11 cellular contexts compared by ENCODE assay signal in the genomic region with DNA sequence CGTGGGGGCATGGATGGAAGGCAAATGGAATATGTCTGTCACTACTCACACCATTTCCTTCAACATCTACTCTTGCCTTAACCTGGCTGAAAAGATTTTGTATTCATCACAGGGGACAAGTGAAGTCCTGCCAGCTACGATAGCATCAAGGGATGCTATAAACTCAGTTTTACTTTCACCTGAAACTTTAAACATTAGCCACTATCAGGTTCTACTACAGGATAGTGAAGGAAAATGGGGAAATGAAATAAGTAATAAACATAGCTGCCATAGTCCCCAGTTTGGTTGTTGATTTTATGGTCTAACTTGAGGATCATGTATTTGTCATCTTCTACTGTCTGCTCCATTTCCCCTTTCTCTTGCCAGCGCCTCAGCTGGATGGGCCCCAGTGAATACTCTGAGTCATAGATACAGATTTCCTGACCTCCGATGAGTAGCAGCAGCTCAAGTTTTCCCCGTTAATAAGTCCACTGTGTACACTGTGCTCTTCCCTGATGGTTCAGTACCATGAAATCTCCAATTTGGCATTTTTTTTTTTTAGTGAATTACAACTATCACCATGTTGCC.
DNase-seq lines count a peak whose midpoint lies in the region; ATAC-seq and TF ChIP-seq lines count a peak whose summit lies in the region.
"Had no signal": no experiment of that assay in that cellular context is flagged by ENCODE, and none has a peak within 500 bp of the region (broad histone marks: within the 10 kb centered on the region; RNA-seq: fewer than 3 reads in every experiment).

No MANE protein-coding gene starts in this region.

- 60 to 80% (median 69%) methylated on average over 5 of the region's 5 CpGs for WGBS in stomach, 5 donors

- H3K9me3 Mint-ChIP-seq in naive thymus-derived CD4-positive, alpha-beta T cell, result no peaks in the 10 kb centered on the region

- intact Hi-C loops in naive thymus-derived CD4-positive, alpha-beta T cell (cut with micrococcal nuclease), result no loop called here
- intact Hi-C loops in head of caudate nucleus (cut with DNase I) (no loop called here), stomach (cut with DNase I; ENCODE audit: low total_unique reads) (loop anchor here (10.0 kb wide), 1 partner anchor 210 kb away; no protein-coding TSS in a partner anchor)

- TF ChIP-seq POLR2A in stomach (IDR thresholded peaks at IDR 0.05), result no peak

- no peak overlapping the region for H3K4me3 Mint-ChIP-seq in naive thymus-derived CD4-positive, alpha-beta T cell

- CTCF ChIA-PET in naive thymus-derived CD4-positive, alpha-beta T cell (lab: Charles Lee), result no interaction called here

- H3K4me3 ChIP-seq in epithelial cell of esophagus (ENCODE audit: low read length) (no peak overlapping the region), stomach (no peak overlapping the region)
- no peak overlapping the region for H3K4me3 ChIP-seq in naive thymus-derived CD4-positive, alpha-beta T cell (ENCODE audit: low read length)
- H3K4me3 ChIP-seq: ascending aorta, thoracic aorta had no signal

- H3K27me3 ChIP-seq in naive thymus-derived CD4-positive, alpha-beta T cell (ENCODE audit: control insufficient read depth in 2 of 2, insufficient read depth in 2 of 2, low read length in 2 of 2), result no peaks in the 10 kb centered on the region
- H3K27me3 ChIP-seq in stomach, result no peaks in the 10 kb centered on the region
- H3K27me3 ChIP-seq: ascending aorta had no signal

- TF ChIP-seq CTCF in epithelial cell of esophagus (IDR thresholded peaks at IDR 0.05; ENCODE audit: insufficient read depth, low read depth, low read length, missing control alignments), result no peak
- TF ChIP-seq CTCF in stomach (IDR thresholded peaks at IDR 0.05), result no peak

- H3K4me1 ChIP-seq in naive thymus-derived CD4-positive, alpha-beta T cell (ENCODE audit: control insufficient read depth in 2 of 2, insufficient read depth in 2 of 2, low read length in 2 of 2), result no peaks in the 10 kb centered on the region
- H3K4me1 ChIP-seq in stomach, result no peaks in the 10 kb centered on the region
- H3K4me1 ChIP-seq: ascending aorta had no signal

- no peaks in the 10 kb centered on the region for H3K36me3 Mint-ChIP-seq in naive thymus-derived CD4-positive, alpha-beta T cell

- DNase-seq in Daoy (ENCODE audit: low read depth), result peak; percentile 85
- DNase-seq in NCI-H226, result peak; percentile 78
- DNase-seq in epithelial cell of esophagus (ENCODE audit: low read depth), result peak; percentile 76
- no peak for DNase-seq in naive thymus-derived CD4-positive, alpha-beta T cell
- no peak for DNase-seq in GF-D8 (lab: John Stamatoyannopoulos, UW)
- no peak for DNase-seq in head of caudate nucleus
- no peak for DNase-seq in stomach
- DNase-seq in SK-N-DZ (ENCODE audit: low spot score), result no peak
- DNase-seq: NCI-H748 treated with DMSO at 0.1 percent for 48 hours had no signal

- peaks cover 0 to 9% (median 0%) of the 10 kb centered on the region in 7 donors for H3K4me1 Mint-ChIP-seq in naive thymus-derived CD4-positive, alpha-beta T cell

- H3K27ac Mint-ChIP-seq in naive thymus-derived CD4-positive, alpha-beta T cell, result peak overlapping the region in 1 of 9 donors; percentile 65

- H3K27ac ChIP-seq in naive thymus-derived CD4-positive, alpha-beta T cell (ENCODE audit: low read depth, low read length), result no peak overlapping the region
- no peak overlapping the region for H3K27ac ChIP-seq in stomach
- H3K27ac ChIP-seq: ascending aorta, thoracic aorta had no signal

- H3K9me3 ChIP-seq in naive thymus-derived CD4-positive, alpha-beta T cell (ENCODE audit: control insufficient read depth in 2 of 3, low read length in 3 of 3), result no peaks in the 10 kb centered on the region
- no peaks in the 10 kb centered on the region for H3K9me3 ChIP-seq in stomach
- H3K9me3 ChIP-seq: ascending aorta, thoracic aorta had no signal

- TF ChIP-seq EP300 in stomach (IDR thresholded peaks at IDR 0.05), result no peak

- H3K36me3 ChIP-seq in naive thymus-derived CD4-positive, alpha-beta T cell (ENCODE audit: control insufficient read depth in 2 of 3, insufficient read depth in 3 of 3, low read length in 3 of 3), result no peaks in the 10 kb centered on the region
- no peaks in the 10 kb centered on the region for H3K36me3 ChIP-seq in stomach
- H3K36me3 ChIP-seq: ascending aorta, thoracic aorta had no signal

- POLR2A ChIA-PET in naive thymus-derived CD4-positive, alpha-beta T cell (lab: Charles Lee), result no interaction called here

- ATAC-seq in naive thymus-derived CD4-positive, alpha-beta T cell, result peak; percentile 77

- H3K27me3 Mint-ChIP-seq in naive thymus-derived CD4-positive, alpha-beta T cell, result peaks cover 0 to 15% (median 0%) of the 10 kb centered on the region in 5 donors

Comparison
In these comparisons a context has a peak if more than half of its experiments do, and no peak if none do; other contexts are left out.
1. DNase-seq: peak in Daoy (single experiment), NCI-H226 (single experiment) and epithelial cell of esophagus (single experiment); none in naive thymus-derived CD4-positive, alpha-beta T cell (0 of 9), GF-D8 (single experiment), head of caudate nucleus (0 of 42), stomach (single experiment) and SK-N-DZ (single experiment).